In genomic region chr11:7353100-7353499, GRCh38 we compare ENCODE assay signal across 2 cellular contexts.
TF ChIP-seq lines count a peak whose summit lies in the region.

No MANE protein-coding gene starts in this region.

TF ChIP-seq in SK-N-SH, 30 proteins besides CTCF, POLR2A, EP300 and RAD21 (continued from another document):
- TF ChIP-seq USF1 (IDR thresholded peaks at IDR 0.05; ENCODE audit: borderline replicate concordance, low read depth) (no peak), FOSL2 (IDR thresholded peaks at IDR 0.05; ENCODE audit: borderline replicate concordance, low read depth) (no peak), SMC3 (IDR thresholded peaks at IDR 0.05; ENCODE audit: low read depth, low read length) (no peak), NRF1 (IDR thresholded peaks at IDR 0.05; ENCODE audit: low read depth, low read length) (no peak), NFIC (IDR thresholded peaks at IDR 0.05; ENCODE audit: borderline replicate concordance) (no peak), YY1 (IDR thresholded peaks at IDR 0.05; ENCODE audit: low read depth) (no peak), TAF1 (IDR thresholded peaks at IDR 0.05; ENCODE audit: borderline replicate concordance, low read depth, low read length) (no peak), ELF1 (IDR thresholded peaks at IDR 0.05) (no peak), RFX5 (IDR thresholded peaks at IDR 0.05; ENCODE audit: low read length) (no peak), TCF12 (IDR thresholded peaks at IDR 0.05) (no peak), EZH2phosphoT487 (IDR thresholded peaks at IDR 0.05; ENCODE audit: borderline replicate concordance, low read depth) (no peak)
TF ChIP-seq in SK-N-SH: peak in this region for 0.

TF ChIP-seq in HCT116, 20 proteins besides CTCF, POLR2A, EP300 and RAD21 (continued from another document):
- TF ChIP-seq, protein P1, sequence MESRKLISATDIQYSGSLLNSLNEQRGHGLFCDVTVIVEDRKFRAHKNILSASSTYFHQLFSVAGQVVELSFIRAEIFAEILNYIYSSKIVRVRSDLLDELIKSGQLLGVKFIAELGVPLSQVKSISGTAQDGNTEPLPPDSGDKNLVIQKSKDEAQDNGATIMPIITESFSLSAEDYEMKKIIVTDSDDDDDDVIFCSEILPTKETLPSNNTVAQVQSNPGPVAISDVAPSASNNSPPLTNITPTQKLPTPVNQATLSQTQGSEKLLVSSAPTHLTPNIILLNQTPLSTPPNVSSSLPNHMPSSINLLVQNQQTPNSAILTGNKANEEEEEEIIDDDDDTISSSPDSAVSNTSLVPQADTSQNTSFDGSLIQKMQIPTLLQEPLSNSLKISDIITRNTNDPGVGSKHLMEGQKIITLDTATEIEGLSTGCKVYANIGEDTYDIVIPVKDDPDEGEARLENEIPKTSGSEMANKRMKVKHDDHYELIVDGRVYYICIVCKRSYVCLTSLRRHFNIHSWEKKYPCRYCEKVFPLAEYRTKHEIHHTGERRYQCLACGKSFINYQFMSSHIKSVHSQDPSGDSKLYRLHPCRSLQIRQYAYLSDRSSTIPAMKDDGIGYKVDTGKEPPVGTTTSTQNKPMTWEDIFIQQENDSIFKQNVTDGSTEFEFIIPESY (IDR thresholded peaks at IDR 0.05; ENCODE audit: extremely low read depth, insufficient replicate concordance, low read length), result no peak
- TF ChIP-seq SP1 (IDR thresholded peaks at IDR 0.05; ENCODE audit: low read depth) (no peak), POLR2AphosphoS5 (IDR thresholded peaks at IDR 0.05; ENCODE audit: low read depth, low read length) (no peak), EZH2 (IDR thresholded peaks at IDR 0.05) (no peak), YY1 (IDR thresholded peaks at IDR 0.05; ENCODE audit: extremely low read depth, insufficient replicate concordance, low read depth, low read length) (no peak), TCF7L2 (IDR thresholded peaks at IDR 0.05; ENCODE audit: borderline replicate concordance, extremely low read depth, insufficient read depth, insufficient read length) (no peak)
TF ChIP-seq in HCT116: peak in this region for 0.
